Comparison of ENCODE assay signal across 8 cellular contexts in genomic region chr10:31836569-31837406, GRCh38.
DNase-seq lines count a peak whose midpoint lies in the region; ATAC-seq and TF ChIP-seq lines count a peak whose summit lies in the region.

No MANE protein-coding gene starts in this region.

- peaks cover 5% of the 10 kb centered on the region for H3K4me1 Mint-ChIP-seq in chondrocyte (ENCODE audit: low read depth)
- H3K4me1 Mint-ChIP-seq in activated T-helper 17 cell treated with anti-CD3 and anti-CD28 coated beads, Interleukin-2, amount 50 U/mL, for 72 hours = peaks cover 6% of the 10 kb centered on the region

- H3K4me1 ChIP-seq in mucosa of descending colon (ENCODE audit: low read depth) = no peaks in the 10 kb centered on the region

- no peaks in the 10 kb centered on the region for H3K9me3 Mint-ChIP-seq in chondrocyte (ENCODE audit: low read depth)
- no peaks in the 10 kb centered on the region for H3K9me3 Mint-ChIP-seq in activated T-helper 17 cell treated with anti-CD3 and anti-CD28 coated beads, Interleukin-2, amount 50 U/mL, for 72 hours

- intact Hi-C loops in mucosa of descending colon (cut with DNase I, micrococcal nuclease) = no loop called here

- H3K4me3 ChIP-seq in AG04450 (ENCODE audit: low read depth, low read length) (no peak overlapping the region), GM12875 (ENCODE audit: low read depth, low read length) (peak overlapping the region; percentile 46), mucosa of descending colon (no peak overlapping the region)

- no peaks in the 10 kb centered on the region for H3K36me3 ChIP-seq in mucosa of descending colon (ENCODE audit: low read depth)

- H3K36me3 Mint-ChIP-seq in chondrocyte (ENCODE audit: low read depth) = peaks cover 3% of the 10 kb centered on the region
- peaks cover 12% of the 10 kb centered on the region for H3K36me3 Mint-ChIP-seq in activated T-helper 17 cell treated with anti-CD3 and anti-CD28 coated beads, Interleukin-2, amount 50 U/mL, for 72 hours (ENCODE audit: low read depth)

- POLR2A ChIA-PET in AG04450 (lab: Yijun Ruan, JAX) = no interaction called here

- H3K9me3 ChIP-seq in AG04450 (ENCODE audit: control insufficient read depth, insufficient read depth, low read length) (no peaks in the 10 kb centered on the region), mucosa of descending colon (no peaks in the 10 kb centered on the region)

- peak; percentile 55 for ATAC-seq in mucosa of descending colon
- ATAC-seq in activated T-helper 17 cell treated with anti-CD3 and anti-CD28 coated beads, Interleukin-2, amount 50 U/mL, for 72 hours (replicated peaks) = no peak
- ATAC-seq in HG03045 (IDR thresholded peaks at IDR 0.05; ENCODE audit: unreplicated experiment) = no peak

- no peak overlapping the region for H3K4me3 Mint-ChIP-seq in chondrocyte (ENCODE audit: unreplicated experiment)
- no peak overlapping the region for H3K4me3 Mint-ChIP-seq in activated T-helper 17 cell treated with anti-CD3 and anti-CD28 coated beads, Interleukin-2, amount 50 U/mL, for 72 hours

- DNase-seq in AG04450 (ENCODE audit: low read depth, low spot score) (no peak), NAMALWA (ENCODE audit: low spot score) (peak; percentile 50), chondrocyte (ENCODE audit: low spot score) (no peak), mucosa of descending colon (peak in 1 of 3 donors; percentile 18), occipital lobe (lab: John Stamatoyannopoulos, UW) (no peak)

- no peak overlapping the region for H3K27ac ChIP-seq in AG04450 (ENCODE audit: low read depth, low read length)

- CTCF ChIA-PET in AG04450 (lab: Charles Lee) = interaction anchor here (0.6 to 1.0 kb wide), 3 partner anchors 14 to 50 kb away, joined by 3 to 5 read pairs (median 4); no protein-coding TSS in a partner anchor

- peak; percentile 79 for TF ChIP-seq CTCF in AG04450 (IDR thresholded peaks at IDR 0.05; ENCODE audit: low read depth, low read length)
- peak; percentile 83 for TF ChIP-seq CTCF in GM12875 (IDR thresholded peaks at IDR 0.05; ENCODE audit: borderline replicate concordance, insufficient read depth, low read depth, low read length)
- TF ChIP-seq CTCF in chondrocyte (IDR thresholded peaks at IDR 0.05) = peak; percentile 84
- no peak for TF ChIP-seq CTCF in mucosa of descending colon (IDR thresholded peaks at IDR 0.05)

- H3K27me3 Mint-ChIP-seq in chondrocyte (ENCODE audit: low read depth) = no peaks in the 10 kb centered on the region
- no peaks in the 10 kb centered on the region for H3K27me3 Mint-ChIP-seq in activated T-helper 17 cell treated with anti-CD3 and anti-CD28 coated beads, Interleukin-2, amount 50 U/mL, for 72 hours

- H3K27ac Mint-ChIP-seq in chondrocyte (ENCODE audit: unreplicated experiment) = no peak overlapping the region
- H3K27ac Mint-ChIP-seq in activated T-helper 17 cell treated with anti-CD3 and anti-CD28 coated beads, Interleukin-2, amount 50 U/mL, for 72 hours = no peak overlapping the region

- no peaks in the 10 kb centered on the region for H3K27me3 ChIP-seq in AG04450 (ENCODE audit: control insufficient read depth, insufficient read depth, low read length)
